ENCODE assay signal across 8 cellular contexts in genomic region chr1:92536593-92537332, GRCh38. TPM values are rescaled to one million over a fixed set of nuclear protein-coding genes. Genes with fewer than 3 reads are reported as not detected.
DNase-seq lines count a peak whose midpoint lies in the region; ATAC-seq and TF ChIP-seq lines count a peak whose summit lies in the region.

No MANE protein-coding gene starts in this region.

- H3K27ac ChIP-seq in CD4-positive, alpha-beta memory T cell (ENCODE audit: low read depth, low read length): peak overlapping the region; percentile 46
- H3K27ac ChIP-seq in heart left ventricle: peak overlapping the region in 1 of 12 donors; percentile 56
- no peak overlapping the region for H3K27ac ChIP-seq in sigmoid colon

- peaks cover 0 to 5% (median 0%) of the 10 kb centered on the region in 8 donors for H3K9me3 Mint-ChIP-seq in CD4-positive, alpha-beta memory T cell
- no peaks in the 10 kb centered on the region for H3K9me3 Mint-ChIP-seq in activated naive CD8-positive, alpha-beta T cell treated with anti-CD3 and anti-CD28 coated beads, Interleukin-2, amount 50 U/mL, for 24 hours

- peaks cover 43 to 76% (median 57%) of the 10 kb centered on the region in 4 donors for H3K4me1 Mint-ChIP-seq in CD4-positive, alpha-beta memory T cell
- peaks cover 94% of the 10 kb centered on the region for H3K4me1 Mint-ChIP-seq in activated naive CD8-positive, alpha-beta T cell treated with anti-CD3 and anti-CD28 coated beads, Interleukin-2, amount 50 U/mL, for 24 hours

- POLR2A ChIA-PET in CD4-positive, alpha-beta memory T cell (lab: Charles Lee; ENCODE audit: partially characterized antibody): interaction anchor here (0.7 to 5.6 kb wide), 10 partner anchors 35 to 221 kb away, joined by 3 to 153 read pairs (median 4); partner anchors contain the start of gene GFI1

- no peaks in the 10 kb centered on the region for H3K36me3 Mint-ChIP-seq in CD4-positive, alpha-beta memory T cell
- peaks cover 51% of the 10 kb centered on the region for H3K36me3 Mint-ChIP-seq in activated naive CD8-positive, alpha-beta T cell treated with anti-CD3 and anti-CD28 coated beads, Interleukin-2, amount 50 U/mL, for 24 hours (ENCODE audit: low read depth)

- intact Hi-C loops in CD4-positive, alpha-beta memory T cell (cut with micrococcal nuclease): loop anchor here (1.0 to 5.0 kb wide), 4 partner anchors 48 to 426 kb away; partner anchors contain the start of gene GFI1
- intact Hi-C loops in heart left ventricle (cut with DNase I) (no loop called here), sigmoid colon (cut with DNase I) (no loop called here)

- H3K4me3 ChIP-seq in CD4-positive, alpha-beta memory T cell (ENCODE audit: low read length in 2 of 2): peak overlapping the region in 1 of 2 donors; percentile 26
- H3K4me3 ChIP-seq in heart left ventricle (no peak overlapping the region), sigmoid colon (no peak overlapping the region)

- H3K36me3 ChIP-seq in CD4-positive, alpha-beta memory T cell (ENCODE audit: insufficient read depth, low read length): no peaks in the 10 kb centered on the region
- H3K36me3 ChIP-seq in heart left ventricle (no peaks in the 10 kb centered on the region), sigmoid colon (peaks cover 0 to 2% (median 0%) of the 10 kb centered on the region in 4 donors)

- CTCF ChIA-PET in CD4-positive, alpha-beta memory T cell (lab: Charles Lee; ENCODE audit: partially characterized antibody): interaction anchor here (0.7 to 3.6 kb wide), 8 partner anchors 10 to 226 kb away, joined by 3 to 42 read pairs (median 4); partner anchors contain the start of gene GFI1

- 78 to 83% (median 82%) methylated on average over 3 of the region's 3 CpGs for WGBS in heart left ventricle, 4 donors
- 44 to 64% methylated on average over 3 of the region's 3 CpGs for WGBS in sigmoid colon, 2 donors

- peaks cover 35% of the 10 kb centered on the region for H3K4me1 ChIP-seq in CD4-positive, alpha-beta memory T cell (ENCODE audit: insufficient read depth, low read length)
- H3K4me1 ChIP-seq in heart left ventricle (peaks cover 0 to 33% (median under 1%) of the 10 kb centered on the region in 12 donors), sigmoid colon (no peaks in the 10 kb centered on the region)

- no peak for TF ChIP-seq EP300 in sigmoid colon (IDR thresholded peaks at IDR 0.05)

- H3K27ac Mint-ChIP-seq in CD4-positive, alpha-beta memory T cell: peak overlapping the region; percentile 66 to 91 (median 85)
- H3K27ac Mint-ChIP-seq in activated naive CD8-positive, alpha-beta T cell treated with anti-CD3 and anti-CD28 coated beads, Interleukin-2, amount 50 U/mL, for 24 hours: peak overlapping the region; percentile 100

- H3K9me3 ChIP-seq in CD4-positive, alpha-beta memory T cell (ENCODE audit: control insufficient read depth in 1 of 2, low read length in 2 of 2): no peaks in the 10 kb centered on the region
- peaks cover 0 to 7% (median 0%) of the 10 kb centered on the region in 12 donors for H3K9me3 ChIP-seq in heart left ventricle
- no peaks in the 10 kb centered on the region for H3K9me3 ChIP-seq in sigmoid colon

- peak; percentile 70 to 84 (median 75) for DNase-seq in CD4-positive, alpha-beta memory T cell
- no peak for DNase-seq in activated naive CD8-positive, alpha-beta T cell treated with anti-CD3 and anti-CD28 coated beads, Interleukin-2, amount 50 U/mL, for 24 hours
- peak; percentile 88 for DNase-seq in renal cortical epithelial cell (ENCODE audit: low read depth)
- DNase-seq in heart left ventricle: no peak
- no peak for DNase-seq in NCI-H524 (lab: John Stamatoyannopoulos, UW)
- no peak for DNase-seq in sigmoid colon

- ATAC-seq in GM19328 (IDR thresholded peaks at IDR 0.05; ENCODE audit: unreplicated experiment): peak; percentile 59
- peak; percentile 73 for ATAC-seq in HG03378 (IDR thresholded peaks at IDR 0.05; ENCODE audit: unreplicated experiment)
- ATAC-seq in activated naive CD8-positive, alpha-beta T cell treated with anti-CD3 and anti-CD28 coated beads, Interleukin-2, amount 50 U/mL, for 24 hours: peak; percentile 60
- ATAC-seq in heart left ventricle: no peak

- H3K4me3 Mint-ChIP-seq in CD4-positive, alpha-beta memory T cell: peak overlapping the region; percentile 58 to 83 (median 75)
- peak overlapping the region; percentile 70 for H3K4me3 Mint-ChIP-seq in activated naive CD8-positive, alpha-beta T cell treated with anti-CD3 and anti-CD28 coated beads, Interleukin-2, amount 50 U/mL, for 24 hours

- H3K27me3 Mint-ChIP-seq in CD4-positive, alpha-beta memory T cell: no peaks in the 10 kb centered on the region
- H3K27me3 Mint-ChIP-seq in activated naive CD8-positive, alpha-beta T cell treated with anti-CD3 and anti-CD28 coated beads, Interleukin-2, amount 50 U/mL, for 24 hours: no peaks in the 10 kb centered on the region

- TF ChIP-seq POLR2A in heart left ventricle (IDR thresholded peaks at IDR 0.05) (no peak), sigmoid colon (IDR thresholded peaks at IDR 0.05) (no peak)

- H3K27me3 ChIP-seq in CD4-positive, alpha-beta memory T cell (ENCODE audit: insufficient read depth, low read length): no peaks in the 10 kb centered on the region
- H3K27me3 ChIP-seq in heart left ventricle (no peaks in the 10 kb centered on the region), sigmoid colon (no peaks in the 10 kb centered on the region)

- no peak for TF ChIP-seq CTCF in heart left ventricle (IDR thresholded peaks at IDR 0.05)
- TF ChIP-seq CTCF in sigmoid colon (IDR thresholded peaks at IDR 0.05): no peak

RNA-seq across cellular contexts. Expression of gene GFI1, which starts 50.0 kb away (rescaled TPM):
- 10 to 100 TPM; 30.6 to 33.2 TPM for total RNA-seq in CD4-positive, alpha-beta memory T cell
- 10 to 100 TPM in 1 of 2 donors, 1 to 10 TPM in 1; 7.8 to 12.1 TPM for polyA plus RNA-seq in CD4-positive, alpha-beta memory T cell
- total RNA-seq in renal cortical epithelial cell (0.05 TPM in 1 of 2 replicates, not detected in the other), heart left ventricle (under 1 TPM in 7 of 9 donors, not detected in 2; 0.08 to 0.93 (median 0.26) TPM), sigmoid colon (under 1 TPM; 0.28 to 0.49 (median 0.38) TPM)
- polyA plus RNA-seq in heart left ventricle (under 1 TPM; 0.04 to 0.12 TPM), sigmoid colon (1 to 10 TPM; 3.6 to 9.6 (median 5.5) TPM)

Comparison
In these comparisons a context has a peak if more than half of its experiments do, and no peak if none do; other contexts are left out.
1. DNase-seq: peak in CD4-positive, alpha-beta memory T cell (5 of 5) and renal cortical epithelial cell (single experiment); none in activated naive CD8-positive, alpha-beta T cell treated with anti-CD3 and anti-CD28 coated beads, Interleukin-2, amount 50 U/mL, for 24 hours (single experiment), heart left ventricle (0 of 5), NCI-H524 (0 of 2) and sigmoid colon (single experiment).
2. ATAC-seq: peak in GM19328 (single experiment), HG03378 (single experiment) and activated naive CD8-positive, alpha-beta T cell treated with anti-CD3 and anti-CD28 coated beads, Interleukin-2, amount 50 U/mL, for 24 hours (single experiment); none in heart left ventricle (0 of 4).
3. RNA of gene GFI1, which starts 50.0 kb away (total RNA-seq): 30.6 to 33.2 TPM in CD4-positive, alpha-beta memory T cell; 0.28 to 0.49 TPM in sigmoid colon, 0.08 to 0.93 TPM in heart left ventricle and 0.05 TPM in renal cortical epithelial cell; every median in the first group is over 10 times any median in the second.